In the genomic region with DNA sequence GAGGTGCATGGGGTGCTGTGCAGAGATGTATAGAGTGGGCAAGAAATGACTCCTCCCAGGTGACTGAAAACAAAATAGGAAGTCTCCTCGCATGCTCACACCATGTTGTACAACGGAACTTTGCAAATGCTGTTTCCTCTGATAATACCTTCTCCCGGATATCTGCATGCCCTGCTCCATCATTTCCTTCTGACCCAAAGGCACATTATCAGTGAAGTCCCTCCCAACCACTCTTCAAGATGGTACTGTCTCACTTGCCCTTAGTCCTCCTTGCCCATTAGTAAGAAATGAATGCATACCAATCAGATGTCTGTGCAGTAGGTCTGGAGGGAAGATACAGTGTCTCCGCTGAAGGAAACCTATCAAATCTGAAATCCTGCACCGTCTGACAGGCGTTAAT, we compare ENCODE assay signal across 25 cellular contexts. TPM values are rescaled to one million over a fixed set of nuclear protein-coding genes. Genes with fewer than 3 reads are reported as not detected.
"Had no signal": no experiment of that assay in that cellular context is flagged by ENCODE, and none has a peak within 500 bp of the region (broad histone marks: within the 10 kb centered on the region; RNA-seq: fewer than 3 reads in every experiment).

No MANE protein-coding gene starts in this region.

- DNase-seq: activated B cell treated with CpG ODN at 0.5 μM for 24 hours; activated CD4-positive, alpha-beta T cell treated with anti-CD3 and anti-CD28 coated beads for 1 hour; activated CD4-positive, alpha-beta T cell treated with anti-CD3 and anti-CD28 coated beads, Interleukin-2, amount 10 ng/mL, durations not matched to agents 24 days and 14 days; activated CD8-positive, alpha-beta memory T cell treated with anti-CD3 and anti-CD28 coated beads, Interleukin-2, amount 50 U/mL, for 4 hours; activated CD8-positive, alpha-beta T cell treated with anti-CD3 and anti-CD28 coated beads for 36 hours; activated naive CD4-positive, alpha-beta T cell treated with anti-CD3 and anti-CD28 coated beads, Interleukin-2, amount 50 U/mL, for 16 hours; activated naive CD8-positive, alpha-beta T cell treated with anti-CD3 and anti-CD28 coated beads, Interleukin-2, amount 10 ng/mL, durations not matched to agents 7 days and 5 days; aorta; central memory CD4-positive, alpha-beta T cell; IMR-90; KBM-7; NCI-H1048; NCI-H146; NCI-H187 treated with DMSO at 0.1 percent for 48 hours; NCI-H2081 treated with DMSO at 0.1 percent for 48 hours; NCI-H446; NCI-H524; PC-3; SHP77 had no signal

- FAIRE-seq: bronchial epithelial cell, RCC 7860, TTC549 had no signal

RNA-seq across cellular contexts. Expression of gene ANKRD34C, which starts 40.4 kb away (rescaled TPM):
- total RNA-seq: activated B cell treated with CpG ODN at 0.5 μM for 24 hours; activated CD4-positive, alpha-beta T cell treated with anti-CD3 and anti-CD28 coated beads, Interleukin-2, amount 10 ng/mL, durations not matched to agents 24 days and 14 days; activated CD8-positive, alpha-beta T cell treated with anti-CD3 and anti-CD28 coated beads for 36 hours; activated naive CD8-positive, alpha-beta T cell treated with anti-CD3 and anti-CD28 coated beads, Interleukin-2, amount 10 ng/mL, durations not matched to agents 7 days and 5 days; bronchial epithelial cell; IMR-90; LHCN-M2; M059J; PC-3; SK-MEL-5 had no signal
- polyA plus RNA-seq: aorta, IMR-90 had no signal
